20 cellular contexts compared by ENCODE assay signal in genomic region chr14:95289323-95290010, GRCh38. TPM values are rescaled to one million over a fixed set of nuclear protein-coding genes. Genes with fewer than 3 reads are reported as not detected.
DNase-seq lines count a peak whose midpoint lies in the region; ATAC-seq, FAIRE-seq and TF ChIP-seq lines count a peak whose summit lies in the region.
"Had no signal": no experiment of that assay in that cellular context is flagged by ENCODE, and none has a peak within 500 bp of the region (broad histone marks: within the 10 kb centered on the region; RNA-seq: fewer than 3 reads in every experiment).

No MANE protein-coding gene starts in this region.

- CTCF ChIA-PET in mammary epithelial cell (lab: Charles Lee; ENCODE audit: low non-redundant PET) (no interaction called here), H1 (lab: Charles Lee; ENCODE audit: partially characterized antibody) (interaction anchor here (0.6 to 1.4 kb wide), 4 partner anchors 32 to 179 kb away, joined by 3 read pairs; no protein-coding TSS in a partner anchor)

- TF ChIP-seq CTCF in breast epithelium (IDR thresholded peaks at IDR 0.05) = no peak
- no peak for TF ChIP-seq CTCF in mammary epithelial cell (conservative IDR thresholded peaks at IDR 0.05 in 1 of 2, IDR thresholded peaks at IDR 0.05 in 1 of 2; ENCODE audit: extremely low read depth in 1 of 2, insufficient read depth in 1 of 2, low read depth in 1 of 2, low read length in 2 of 2)
- TF ChIP-seq CTCF in H9 (conservative IDR thresholded peaks at IDR 0.05) = no peak
- TF ChIP-seq CTCF in H1 (IDR thresholded peaks at IDR 0.05; ENCODE audit: control extremely low read depth in 1 of 3, insufficient read depth in 1 of 3, low read depth in 1 of 3, low read length in 3 of 3) = no peak

- no peak for ATAC-seq in esophagus mucosa

- H2BK12ac ChIP-seq in H9 (ENCODE audit: insufficient read length, low read depth, low read length) (no peak overlapping the region), H1 (ENCODE audit: low read depth, low read length) (no peak overlapping the region)

- H3T11ph ChIP-seq in H9 (ENCODE audit: low read length) = no peak overlapping the region

- no peak overlapping the region for H4K8ac ChIP-seq in H9 (replicated peaks; ENCODE audit: insufficient read length, low read depth, low read length)
- H4K8ac ChIP-seq in H1 (ENCODE audit: extremely low read depth, insufficient read depth, low read length) = no peak overlapping the region

- H2BK120ac ChIP-seq in H9 (ENCODE audit: low read depth, low read length, poor library complexity, severe bottlenecking) (no peak overlapping the region), H1 (replicated peaks; ENCODE audit: low read depth, low read length) (no peak overlapping the region)

- no peak overlapping the region for H2BK5ac ChIP-seq in H9 (ENCODE audit: insufficient read length, low read length)
- no peak overlapping the region for H2BK5ac ChIP-seq in H1 (ENCODE audit: low read depth, low read length)

- no peaks in the 10 kb centered on the region for H4K20me1 ChIP-seq in mammary epithelial cell (ENCODE audit: insufficient read depth, low read length)
- H4K20me1 ChIP-seq in H9 (ENCODE audit: control insufficient read depth, insufficient read depth, insufficient read length) = no peaks in the 10 kb centered on the region
- H4K20me1 ChIP-seq in H1 (replicated peaks in 1 of 2; ENCODE audit: control insufficient read depth in 1 of 2, insufficient read depth in 2 of 2, low read length in 2 of 2) = no peaks in the 10 kb centered on the region

- H2BK15ac ChIP-seq in H9 (ENCODE audit: low read depth, low read length) (no peak overlapping the region), H1 (ENCODE audit: low read length) (0 out of 2 replicates have a peak overlapping the region, but pooled peaks have one; percentile 12)

- H2BK20ac ChIP-seq in H9 (ENCODE audit: low read depth, low read length, poor library complexity, severe bottlenecking) (no peak overlapping the region), H1 (ENCODE audit: low read length) (no peak overlapping the region)

- H3K4me3 ChIP-seq in breast epithelium = no peak overlapping the region
- no peak overlapping the region for H3K4me3 ChIP-seq in mammary epithelial cell (replicated peaks in 1 of 3; ENCODE audit: insufficient read depth in 1 of 3, low read depth in 2 of 3, low read length in 3 of 3)
- H3K4me3 ChIP-seq in H1 (ENCODE audit: extremely low read depth in 1 of 4, insufficient read depth in 2 of 4, low read depth in 3 of 4, low read length in 4 of 4) = no peak overlapping the region

- intact Hi-C loops in breast epithelium (cut with DNase I; ENCODE audit: low total_unique reads) = no loop called here
- intact Hi-C loops in mammary epithelial cell (cut with micrococcal nuclease) = no loop called here

- H3K27me3 Mint-ChIP-seq in H9 (ENCODE audit: low read depth) = no peaks in the 10 kb centered on the region; the same call in 1 of the 2 replicates
- H3K27me3 Mint-ChIP-seq: B cell had no signal

- H3K9ac ChIP-seq in mammary epithelial cell (ENCODE audit: insufficient read depth, low read length) (no peak overlapping the region), H9 (ENCODE audit: extremely low read depth, insufficient read length, low read length) (no peak overlapping the region), H1 (replicated peaks in 1 of 4; ENCODE audit: extremely low read depth in 1 of 4, low read depth in 3 of 4, low read length in 3 of 4) (no peak overlapping the region)

- TF ChIP-seq EP300 in H1 (IDR thresholded peaks at IDR 0.05; ENCODE audit: borderline replicate concordance in 1 of 2, low read depth in 2 of 2, low read length in 2 of 2) = no peak

- H3K9me3 ChIP-seq in breast epithelium (no peaks in the 10 kb centered on the region), mammary epithelial cell (replicated peaks; ENCODE audit: insufficient read depth, low read length) (no peaks in the 10 kb centered on the region), H9 (ENCODE audit: control insufficient read depth, low read depth, low read length) (no peaks in the 10 kb centered on the region), H1 (ENCODE audit: insufficient read depth in 2 of 2, low read depth in 1 of 2, low read length in 1 of 2) (peaks cover 0 to 6% of the 10 kb centered on the region in 2 experiments; a peak in 1 of 4 replicates)

- H4K5ac ChIP-seq in H9 (ENCODE audit: insufficient read length, low read depth, low read length) (no peak overlapping the region), H1 (ENCODE audit: insufficient read length, low read depth, low read length) (no peak overlapping the region)

- H2AK5ac ChIP-seq in H9 (ENCODE audit: insufficient read length, low read length) = no peak overlapping the region
- no peak overlapping the region for H2AK5ac ChIP-seq in H1 (ENCODE audit: low read depth, low read length)

- TF ChIP-seq RAD21 in H1 (IDR thresholded peaks at IDR 0.05 in 1 of 2, conservative IDR thresholded peaks at IDR 0.05 in 1 of 2; ENCODE audit: low read depth in 2 of 2, low read length in 2 of 2) = no peak

- H3K27me3 ChIP-seq in breast epithelium = no peaks in the 10 kb centered on the region
- H3K27me3 ChIP-seq in mammary epithelial cell (ENCODE audit: insufficient read depth, low read length) = no peaks in the 10 kb centered on the region
- no peaks in the 10 kb centered on the region for H3K27me3 ChIP-seq in H9 (ENCODE audit: insufficient read depth, low read length)
- H3K27me3 ChIP-seq in H1 (replicated peaks in 1 of 4; ENCODE audit: control insufficient read depth in 3 of 4, extremely low read depth in 1 of 4, insufficient read depth in 3 of 4, low read length in 3 of 4) = no peaks in the 10 kb centered on the region

- no peak overlapping the region for H2AFZ ChIP-seq in mammary epithelial cell (ENCODE audit: low read depth, low read length)
- H2AFZ ChIP-seq in H9 (ENCODE audit: low read length) = no peak overlapping the region
- H2AFZ ChIP-seq in H1 (ENCODE audit: low read length) = no peak overlapping the region

- WGBS in mammary epithelial cell (ENCODE audit: low coverage, missing lambda C conversion rate) = 96% methylated on average over 5 of the region's 6 CpGs
- no CpG with 5 or more reads among the region's 6 CpGs for WGBS in H9 (ENCODE audit: extremely low coverage, insufficient read length, low lambda C conversion rate)
- WGBS in H1 (ENCODE audit: extremely low coverage in 1 of 2, insufficient coverage in 1 of 2, insufficient read length in 1 of 2, insufficient replicate concordance in 2 of 2, low coverage in 1 of 2, low lambda C conversion rate in 2 of 2, missing lambda C conversion rate in 1 of 2), 2 experiments = 90% methylated on average over 6 of the region's 6 CpGs; no CpG with 5 or more reads in 1 of the 2 experiments

- H3K23ac ChIP-seq in H9 (ENCODE audit: insufficient read length, low read depth, low read length) (no peak overlapping the region), H1 (ENCODE audit: insufficient read length) (no peak overlapping the region)

- peaks cover 0 to 10% of the 10 kb centered on the region in 2 experiments; a peak in 2 of 5 replicates for H3K9me3 Mint-ChIP-seq in H9

- H3K79me1 ChIP-seq in H9 (ENCODE audit: insufficient read depth, low read depth, low read length, poor library complexity, severe bottlenecking) (no peaks in the 10 kb centered on the region), H1 (ENCODE audit: low read depth, low read length) (no peaks in the 10 kb centered on the region; the same call in 1 of the 2 replicates)

- no peak overlapping the region for H4K91ac ChIP-seq in H9 (ENCODE audit: insufficient read length, low read depth, low read length)
- H4K91ac ChIP-seq in H1 (replicated peaks; ENCODE audit: insufficient read length, low read length) = no peak overlapping the region

- peaks cover 5 to 7% of the 10 kb centered on the region in 2 donors for H3K4me1 ChIP-seq in breast epithelium
- H3K4me1 ChIP-seq in mammary epithelial cell (ENCODE audit: insufficient read depth, low read length) = peaks cover 28% of the 10 kb centered on the region
- 0 out of 2 replicates have a peak, but pooled peaks cover 5% of the 10 kb centered on the region for H3K4me1 ChIP-seq in H9 (ENCODE audit: insufficient read depth, low read length)
- peaks cover 1 to 16% (median 6%) of the 10 kb centered on the region in 4 experiments; a peak in 5 of 7 replicates for H3K4me1 ChIP-seq in H1 (replicated peaks in 1 of 4; ENCODE audit: control insufficient read depth in 3 of 4, insufficient read depth in 4 of 4, low read length in 3 of 4)

- in situ Hi-C loops in mammary epithelial cell (cut with MboI; ENCODE audit: low sequenced_read_pairs in 2 of 2) = no loop called here

- H3K4ac ChIP-seq in H9 (ENCODE audit: low read depth, low read length) = no peak overlapping the region
- no peak overlapping the region for H3K4ac ChIP-seq in H1 (replicated peaks; ENCODE audit: insufficient read length, low read depth, low read length)

- H3K4me3 Mint-ChIP-seq in H9 = no peak overlapping the region
- H3K4me3 Mint-ChIP-seq: B cell; CD4-positive, alpha-beta memory T cell had no signal

- POLR2A ChIA-PET in H1 (lab: Charles Lee; ENCODE audit: partially characterized antibody) = no interaction called here

- TF ChIP-seq POLR2A in breast epithelium (IDR thresholded peaks at IDR 0.05) (no peak), H1 (IDR thresholded peaks at IDR 0.05; ENCODE audit: control extremely low read depth in 1 of 2, low read depth in 2 of 2, low read length in 2 of 2) (no peak)

- H3K23me2 ChIP-seq in H9 (ENCODE audit: insufficient read length, low read depth, low read length, poor library complexity, severe bottlenecking) = no peaks in the 10 kb centered on the region
- no peaks in the 10 kb centered on the region for H3K23me2 ChIP-seq in H1 (ENCODE audit: low read depth, low read length)

- FAIRE-seq in H1 (lab: Jason Lieb, UNC) = no peak
- FAIRE-seq: D721Med, G401.6 had no signal

- H3K36me3 Mint-ChIP-seq in H9 (ENCODE audit: insufficient read depth in 1 of 3, low read depth in 3 of 3) = peaks cover 5 to 20% (median 5%) of the 10 kb centered on the region in 3 experiments
- H3K36me3 Mint-ChIP-seq: CD4-positive, alpha-beta memory T cell had no signal

- DNase-seq in breast epithelium (ENCODE audit: low spot score in 2 of 2) (peak in 1 of 2 donors; percentile 10), mammary epithelial cell (no peak), H9 (peak; percentile 10), H1 (ENCODE audit: low read depth in 1 of 2, low spot score in 2 of 2) (no peak), substantia nigra (lab: John Stamatoyannopoulos, UW) (no peak), SHP77 (lab: John Stamatoyannopoulos, UW) (no peak)
- DNase-seq in stimulated activated CD8-positive, alpha-beta memory T cell treated with anti-CD3 and anti-CD28 coated beads, Interleukin-4, amount 100 ng/mL, for 48 hours = no peak
- DNase-seq: CD4-positive, alpha-beta memory T cell; COR-L47; DMS153; DMS79 treated with DMSO at 0.1 percent for 48 hours; EL; GOT3; HCEC 1CT had no signal

- peak overlapping the region in 1 of 3 experiments; percentile 75; a peak in 1 of 7 replicates for H3K27ac Mint-ChIP-seq in H9
- H3K27ac Mint-ChIP-seq: B cell; CD4-positive, alpha-beta memory T cell had no signal

- H3K27ac ChIP-seq in breast epithelium = peak overlapping the region; percentile 88 to 90
- H3K27ac ChIP-seq in mammary epithelial cell (ENCODE audit: insufficient read depth, low read depth, low read length) = no peak overlapping the region
- H3K27ac ChIP-seq in H9 (ENCODE audit: insufficient read length, low read depth, low read length) = no peak overlapping the region
- H3K27ac ChIP-seq in H1 (ENCODE audit: low read depth, low read length) = no peak overlapping the region
- peak overlapping the region; percentile 77 for H3K27ac ChIP-seq in substantia nigra (ENCODE audit: low read depth, low read length, poor library complexity, severe bottlenecking)
- H3K27ac ChIP-seq: C4-2B, HL-60 had no signal

- H3K4me1 Mint-ChIP-seq in H9 = peaks cover 34 to 57% of the 10 kb centered on the region in 2 experiments

- H3K18ac ChIP-seq in H9 (ENCODE audit: insufficient read length, low read depth, low read length) = no peak overlapping the region
- no peak overlapping the region for H3K18ac ChIP-seq in H1 (ENCODE audit: extremely low read depth, low read length)

- no peaks in the 10 kb centered on the region for H3K36me3 ChIP-seq in breast epithelium
- H3K36me3 ChIP-seq in mammary epithelial cell (ENCODE audit: insufficient read depth, low read length) = peaks cover 2% of the 10 kb centered on the region
- no peaks in the 10 kb centered on the region for H3K36me3 ChIP-seq in H1 (ENCODE audit: control insufficient read depth in 2 of 4, insufficient read depth in 4 of 4, low read length in 3 of 4)

- no peak overlapping the region for H3K56ac ChIP-seq in H9 (ENCODE audit: insufficient read length, low read depth, low read length)
- H3K56ac ChIP-seq in H1 (replicated peaks; ENCODE audit: insufficient read length, low read depth, low read length) = no peak overlapping the region

- peaks cover 53% of the 10 kb centered on the region for H3K79me2 ChIP-seq in mammary epithelial cell (ENCODE audit: insufficient read depth, low read length)
- H3K79me2 ChIP-seq in H9 (ENCODE audit: insufficient read depth, low read length) = no peaks in the 10 kb centered on the region
- no peaks in the 10 kb centered on the region for H3K79me2 ChIP-seq in H1 (ENCODE audit: control insufficient read depth in 1 of 2, insufficient read depth in 2 of 2, low read length in 2 of 2)

- H3K4me2 ChIP-seq in mammary epithelial cell (ENCODE audit: insufficient read depth, low read depth, low read length) (no peak overlapping the region), H9 (ENCODE audit: insufficient read depth, insufficient read length, low read length) (no peak overlapping the region), H1 (ENCODE audit: insufficient read depth in 1 of 2, low read depth in 2 of 2, low read length in 2 of 2) (no peak overlapping the region)

- H3K14ac ChIP-seq in H9 (ENCODE audit: insufficient read depth, low read length) (no peak overlapping the region), H1 (ENCODE audit: insufficient read length) (no peak overlapping the region)

- BruUV-seq in mammary epithelial cell (replicated peaks; lab: Mats Ljungman, UMichigan) = no TSS peak

- dilution Hi-C loops in mammary epithelial cell (cut with HindIII; ENCODE audit: low sequenced_read_pairs) = no loop called here

RNA-seq across cellular contexts. Expression of gene CLMN, which starts 30.2 kb away (rescaled TPM):
- total RNA-seq in breast epithelium (10 to 100 TPM; 23.7 to 73.6 (median 48.5) TPM), mammary epithelial cell (10 to 100 TPM; 12.2 to 64.3 TPM), H9 (2021) (7.6 and 8.4 TPM in 2 replicates), esophagus mucosa (9.6 TPM)
- polyA plus RNA-seq in mammary epithelial cell (12.0 TPM), H1 (2011; rRNA removed) (1.4 and 1.6 TPM in 2 replicates)
- polyA minus RNA-seq in mammary epithelial cell = 45.1 TPM
- total RNA-seq in H1 (2021; fragmentation: NEBNext Ultra II Directional; extraction: Animal tissue kit (Norgen Biotek cat#: 25700)) = 7.6 and 8.2 TPM in 2 replicates
- polyA plus RNA-seq in H1 (2011; cell fraction: cytosol; rRNA removed) = 2.3 TPM
- 5.6 TPM for polyA plus RNA-seq in H1 (2011; cell fraction: nucleus; rRNA removed)
- 3.4 to 4.8 TPM (median 4.7 TPM) in 4 replicates for polyA plus RNA-seq in H1 (2012, experiment 1 of 2)
- 1.5 TPM for polyA plus RNA-seq in H1 (2012, experiment 2 of 2)
- polyA plus RNA-seq in H1 (2013, experiment 1 of 2) = 3.2 TPM
- polyA plus RNA-seq in H1 (2013, experiment 2 of 2) = 3.0 TPM
- 3.8 and 9.6 TPM in 2 replicates for polyA minus RNA-seq in H1 (2011; rRNA and poly(A)+ RNA removed)
- 2.9 TPM for polyA minus RNA-seq in H1 (2011; cell fraction: cytosol; rRNA and poly(A)+ RNA removed)
- polyA minus RNA-seq in H1 (2011; cell fraction: nucleus; rRNA and poly(A)+ RNA removed) = 5.8 TPM

Comparison
In these comparisons a context has a peak if more than half of its experiments do, and no peak if none do; other contexts are left out.
1. H3K27ac ChIP-seq: peak in breast epithelium (2 of 2) and substantia nigra (single experiment); none in mammary epithelial cell (single experiment), H9 (single experiment) and H1 (single experiment).